24 cellular contexts compared by ENCODE assay signal in genomic region chr10:70756710-70757360, GRCh38. TPM values are rescaled to one million over a fixed set of nuclear protein-coding genes. Genes with fewer than 3 reads are reported as not detected.
DNase-seq lines count a peak whose midpoint lies in the region; ATAC-seq and TF ChIP-seq lines count a peak whose summit lies in the region.
"Had no signal": no experiment of that assay in that cellular context is flagged by ENCODE, and none has a peak within 500 bp of the region (broad histone marks: within the 10 kb centered on the region; RNA-seq: fewer than 3 reads in every experiment).

No MANE protein-coding gene starts in this region.

- no peak overlapping the region for H3K4me3 ChIP-seq in mammary epithelial cell (replicated peaks in 1 of 3; ENCODE audit: insufficient read depth in 1 of 3, low read depth in 2 of 3, low read length in 3 of 3)
- no peak overlapping the region for H3K4me3 ChIP-seq in breast epithelium
- no peak overlapping the region for H3K4me3 ChIP-seq in adipocyte (ENCODE audit: low read length)
- H3K4me3 ChIP-seq in right atrium auricular region = no peak overlapping the region
- H3K4me3 ChIP-seq: HAP-1, left ventricle myocardium inferior, stomach had no signal

- peaks cover 7% of the 10 kb centered on the region for H3K9me3 Mint-ChIP-seq in glutamatergic neuron (ENCODE audit: unreplicated experiment)
- H3K9me3 Mint-ChIP-seq in stimulated activated effector memory CD8-positive, alpha-beta T cell treated with anti-CD3 and anti-CD28 coated beads, Interleukin-12 subunit alpha, Interleukin-12 subunit beta, amount 100 ng/mL, for 72 hours = no peaks in the 10 kb centered on the region
- H3K9me3 Mint-ChIP-seq in activated CD8-positive, alpha-beta T cell treated with anti-CD3 and anti-CD28 coated beads, Interleukin-2, amount 10 ng/mL, durations not matched to agents 7 days and 5 days (ENCODE audit: insufficient read depth) = no peaks in the 10 kb centered on the region
- H3K9me3 Mint-ChIP-seq: activated CD4-positive, alpha-beta T cell treated with anti-CD3 and anti-CD28 coated beads, Interleukin-2, amount 10 ng/mL, durations not matched to agents 7 days and 5 days; CD4-positive, alpha-beta memory T cell had no signal

- peak overlapping the region; percentile 59 for H3K27ac Mint-ChIP-seq in glutamatergic neuron (ENCODE audit: unreplicated experiment)
- H3K27ac Mint-ChIP-seq in stimulated activated effector memory CD8-positive, alpha-beta T cell treated with anti-CD3 and anti-CD28 coated beads, Interleukin-12 subunit alpha, Interleukin-12 subunit beta, amount 100 ng/mL, for 72 hours = peak overlapping the region; percentile 14
- no peak overlapping the region for H3K27ac Mint-ChIP-seq in activated CD8-positive, alpha-beta T cell treated with anti-CD3 and anti-CD28 coated beads, Interleukin-2, amount 10 ng/mL, durations not matched to agents 7 days and 5 days
- H3K27ac Mint-ChIP-seq: activated CD4-positive, alpha-beta T cell treated with anti-CD3 and anti-CD28 coated beads, Interleukin-2, amount 10 ng/mL, durations not matched to agents 7 days and 5 days; CD4-positive, alpha-beta memory T cell had no signal

- H3K36me3 Mint-ChIP-seq in glutamatergic neuron (ENCODE audit: unreplicated experiment) = no peaks in the 10 kb centered on the region
- H3K36me3 Mint-ChIP-seq in stimulated activated effector memory CD8-positive, alpha-beta T cell treated with anti-CD3 and anti-CD28 coated beads, Interleukin-12 subunit alpha, Interleukin-12 subunit beta, amount 100 ng/mL, for 72 hours = no peaks in the 10 kb centered on the region
- H3K36me3 Mint-ChIP-seq in activated CD8-positive, alpha-beta T cell treated with anti-CD3 and anti-CD28 coated beads, Interleukin-2, amount 10 ng/mL, durations not matched to agents 7 days and 5 days (ENCODE audit: low read depth) = no peaks in the 10 kb centered on the region
- H3K36me3 Mint-ChIP-seq: CD4-positive, alpha-beta memory T cell had no signal

- H3K4me1 Mint-ChIP-seq in glutamatergic neuron (ENCODE audit: low read depth, unreplicated experiment) = peaks cover 23% of the 10 kb centered on the region
- peaks cover 10% of the 10 kb centered on the region for H3K4me1 Mint-ChIP-seq in stimulated activated effector memory CD8-positive, alpha-beta T cell treated with anti-CD3 and anti-CD28 coated beads, Interleukin-12 subunit alpha, Interleukin-12 subunit beta, amount 100 ng/mL, for 72 hours
- peaks cover 17% of the 10 kb centered on the region for H3K4me1 Mint-ChIP-seq in activated CD8-positive, alpha-beta T cell treated with anti-CD3 and anti-CD28 coated beads, Interleukin-2, amount 10 ng/mL, durations not matched to agents 7 days and 5 days (ENCODE audit: low read depth)

- H3K79me2 ChIP-seq in mammary epithelial cell (ENCODE audit: insufficient read depth, low read length) = no peaks in the 10 kb centered on the region

- intact Hi-C loops in mammary epithelial cell (cut with micrococcal nuclease) = no loop called here
- intact Hi-C loops in breast epithelium (cut with DNase I; ENCODE audit: low total_unique reads) = loop anchor here (10.0 kb wide), 1 partner anchor 202 kb away; no protein-coding TSS in a partner anchor

- in situ Hi-C loops in mammary epithelial cell (cut with MboI; ENCODE audit: low sequenced_read_pairs in 2 of 2) = loop anchor here in 1 of 2 donors (10.0 kb wide), 1 partner anchor 132 kb away; no protein-coding TSS in a partner anchor

- no peak overlapping the region for H3K27ac ChIP-seq in mammary epithelial cell (ENCODE audit: insufficient read depth, low read depth, low read length)
- no peak overlapping the region for H3K27ac ChIP-seq in breast epithelium
- no peak overlapping the region for H3K27ac ChIP-seq in right atrium auricular region
- H3K27ac ChIP-seq: KMS-11, left ventricle myocardium inferior, stomach had no signal

- DNase-seq in mammary epithelial cell (peak; percentile 15), breast epithelium (ENCODE audit: low spot score in 2 of 2) (no peak), adipocyte (ENCODE audit: low read depth) (peak; percentile 17), glutamatergic neuron (no peak), DMS79 treated with DMSO at 0.1 percent for 48 hours (lab: John Stamatoyannopoulos, UW) (no peak), right atrium auricular region (ENCODE audit: low spot score) (no peak)
- no peak for DNase-seq in stimulated activated effector memory CD8-positive, alpha-beta T cell treated with anti-CD3 and anti-CD28 coated beads, Interleukin-12 subunit alpha, Interleukin-12 subunit beta, amount 100 ng/mL, for 72 hours (ENCODE audit: low spot score in 2 of 2)
- DNase-seq in activated CD8-positive, alpha-beta T cell treated with anti-CD3 and anti-CD28 coated beads, Interleukin-2, amount 10 ng/mL, durations not matched to agents 7 days and 5 days = no peak
- DNase-seq: activated CD4-positive, alpha-beta T cell treated with anti-CD3 and anti-CD28 coated beads, Interleukin-2, amount 10 ng/mL, durations not matched to agents 7 days and 5 days; activated naive CD4-positive, alpha-beta T cell treated with Interleukin-2 at 50 U/mL for 16 hours; CD4-positive, alpha-beta memory T cell; cortex of kidney; left ventricle myocardium inferior; NCI-H1092 treated with DMSO at 0.1 percent for 48 hours; NCI-H345; stomach had no signal

- dilution Hi-C loops in mammary epithelial cell (cut with HindIII; ENCODE audit: low sequenced_read_pairs) = loop anchor here (5.0 to 10.0 kb wide), 2 partner anchors 85 to 132 kb away; partner anchors contain the start of gene ADAMTS14

- H3K4me2 ChIP-seq in mammary epithelial cell (ENCODE audit: insufficient read depth, low read depth, low read length) = no peak overlapping the region
- H3K4me2 ChIP-seq: KMS-11 had no signal

- H2AFZ ChIP-seq in mammary epithelial cell (ENCODE audit: low read depth, low read length) = no peak overlapping the region

- H3K9ac ChIP-seq in mammary epithelial cell (ENCODE audit: insufficient read depth, low read length) (no peak overlapping the region), adipocyte (ENCODE audit: low read length) (no peak overlapping the region)
- H3K9ac ChIP-seq: KMS-11 had no signal

- TF ChIP-seq POLR2A in breast epithelium (IDR thresholded peaks at IDR 0.05) = no peak

- POLR2A ChIA-PET in activated CD8-positive, alpha-beta T cell treated with anti-CD3 and anti-CD28 coated beads, Interleukin-2, amount 10 ng/mL, durations not matched to agents 7 days and 5 days (lab: Charles Lee) = no interaction called here

- H3K4me3 Mint-ChIP-seq in glutamatergic neuron (ENCODE audit: unreplicated experiment) = no peak overlapping the region
- H3K4me3 Mint-ChIP-seq in stimulated activated effector memory CD8-positive, alpha-beta T cell treated with anti-CD3 and anti-CD28 coated beads, Interleukin-12 subunit alpha, Interleukin-12 subunit beta, amount 100 ng/mL, for 72 hours = no peak overlapping the region
- H3K4me3 Mint-ChIP-seq in activated CD8-positive, alpha-beta T cell treated with anti-CD3 and anti-CD28 coated beads, Interleukin-2, amount 10 ng/mL, durations not matched to agents 7 days and 5 days = no peak overlapping the region
- H3K4me3 Mint-ChIP-seq: activated CD4-positive, alpha-beta T cell treated with anti-CD3 and anti-CD28 coated beads, Interleukin-2, amount 10 ng/mL, durations not matched to agents 7 days and 5 days; CD4-positive, alpha-beta memory T cell had no signal

- no TSS peak for BruUV-seq in mammary epithelial cell (replicated peaks; lab: Mats Ljungman, UMichigan)

- H3K27me3 ChIP-seq in mammary epithelial cell (ENCODE audit: insufficient read depth, low read length) (peaks cover 9% of the 10 kb centered on the region), breast epithelium (no peaks in the 10 kb centered on the region), adipocyte (replicated peaks; ENCODE audit: control insufficient read depth, insufficient read depth, low read length) (no peaks in the 10 kb centered on the region), right atrium auricular region (no peaks in the 10 kb centered on the region)

- peaks cover 3% of the 10 kb centered on the region for H3K27me3 Mint-ChIP-seq in glutamatergic neuron (ENCODE audit: unreplicated experiment)
- peaks cover 3% of the 10 kb centered on the region for H3K27me3 Mint-ChIP-seq in activated CD8-positive, alpha-beta T cell treated with anti-CD3 and anti-CD28 coated beads, Interleukin-2, amount 10 ng/mL, durations not matched to agents 7 days and 5 days (ENCODE audit: low read depth)
- H3K27me3 Mint-ChIP-seq: activated CD4-positive, alpha-beta T cell treated with anti-CD3 and anti-CD28 coated beads, Interleukin-2, amount 10 ng/mL, durations not matched to agents 7 days and 5 days; CD4-positive, alpha-beta memory T cell had no signal

- CTCF ChIA-PET in mammary epithelial cell (lab: Charles Lee; ENCODE audit: low non-redundant PET) = no interaction called here
- CTCF ChIA-PET in activated CD8-positive, alpha-beta T cell treated with anti-CD3 and anti-CD28 coated beads, Interleukin-2, amount 10 ng/mL, durations not matched to agents 7 days and 5 days (lab: Charles Lee) = interaction anchor here (1.6 to 6.1 kb wide), 3 partner anchors 138 to 206 kb away, joined by 8 to 62 read pairs (median 60); no protein-coding TSS in a partner anchor

- no peaks in the 10 kb centered on the region for H4K20me1 ChIP-seq in mammary epithelial cell (ENCODE audit: insufficient read depth, low read length)

- H3K36me3 ChIP-seq in mammary epithelial cell (ENCODE audit: insufficient read depth, low read length) (no peaks in the 10 kb centered on the region), breast epithelium (no peaks in the 10 kb centered on the region), adipocyte (ENCODE audit: control insufficient read depth, insufficient read depth, low read length, severe bottlenecking) (no peaks in the 10 kb centered on the region), right atrium auricular region (no peaks in the 10 kb centered on the region)
- H3K36me3 ChIP-seq: HAP-1, left ventricle myocardium inferior, stomach had no signal

- H3K9me3 ChIP-seq in mammary epithelial cell (replicated peaks; ENCODE audit: insufficient read depth, low read length) (no peaks in the 10 kb centered on the region), breast epithelium (no peaks in the 10 kb centered on the region), adipocyte (ENCODE audit: control insufficient read depth, low read length) (no peaks in the 10 kb centered on the region), right atrium auricular region (no peaks in the 10 kb centered on the region)
- H3K9me3 ChIP-seq: HAP-1, left ventricle myocardium inferior, stomach had no signal

- peak; percentile 62 for ATAC-seq in stimulated activated effector memory CD8-positive, alpha-beta T cell treated with anti-CD3 and anti-CD28 coated beads, Interleukin-12 subunit alpha, Interleukin-12 subunit beta, amount 100 ng/mL, for 72 hours
- ATAC-seq in activated CD8-positive, alpha-beta T cell treated with anti-CD3 and anti-CD28 coated beads, Interleukin-2, amount 10 ng/mL, durations not matched to agents 7 days and 5 days = no peak

- TF ChIP-seq CTCF in mammary epithelial cell (conservative IDR thresholded peaks at IDR 0.05 in 1 of 2, IDR thresholded peaks at IDR 0.05 in 1 of 2; ENCODE audit: extremely low read depth in 1 of 2, insufficient read depth in 1 of 2, low read depth in 1 of 2, low read length in 2 of 2) (no peak), breast epithelium (IDR thresholded peaks at IDR 0.05) (no peak), glutamatergic neuron (IDR thresholded peaks at IDR 0.05; ENCODE audit: partially characterized antibody, unreplicated experiment) (no peak), right atrium auricular region (IDR thresholded peaks at IDR 0.05) (no peak)

- WGBS in mammary epithelial cell (ENCODE audit: low coverage, missing lambda C conversion rate) = 66% methylated on average over 6 of the region's 7 CpGs

- H3K4me1 ChIP-seq in mammary epithelial cell (ENCODE audit: insufficient read depth, low read length) = no peaks in the 10 kb centered on the region
- H3K4me1 ChIP-seq in breast epithelium = no peaks in the 10 kb centered on the region
- H3K4me1 ChIP-seq in adipocyte (ENCODE audit: control insufficient read depth, insufficient read depth, low read length) = peaks cover 18% of the 10 kb centered on the region
- peaks cover 0 to 15% of the 10 kb centered on the region in 2 donors for H3K4me1 ChIP-seq in right atrium auricular region
- H3K4me1 ChIP-seq: HAP-1 had no signal

RNA-seq across cellular contexts. Expression of gene TBATA, which starts 28.3 kb away (rescaled TPM):
- total RNA-seq in mammary epithelial cell = not detected
- polyA plus RNA-seq in mammary epithelial cell = not detected
- polyA minus RNA-seq in mammary epithelial cell = not detected
- total RNA-seq in breast epithelium = not detected
- not detected for total RNA-seq in glutamatergic neuron (ENCODE audit: unreplicated experiment)
- not detected for total RNA-seq in activated CD8-positive, alpha-beta T cell treated with anti-CD3 and anti-CD28 coated beads, Interleukin-2, amount 10 ng/mL, durations not matched to agents 7 days and 5 days
- not detected for total RNA-seq in right atrium auricular region
- total RNA-seq: activated CD4-positive, alpha-beta T cell treated with anti-CD3 and anti-CD28 coated beads, Interleukin-2, amount 10 ng/mL, durations not matched to agents 7 days and 5 days; aorta; CD4-positive, alpha-beta memory T cell; Daoy; frontal cortex; left ventricle myocardium inferior; osteocyte; stomach; ureter had no signal
- polyA plus RNA-seq: AG04450; aorta; CD4-positive, alpha-beta memory T cell; stomach had no signal

RNA-seq across cellular contexts. Expression of gene SGPL1, which starts 58.9 kb away (rescaled TPM):
- total RNA-seq in mammary epithelial cell (10 to 100 TPM; 65.0 to 97.4 TPM), breast epithelium (10 to 100 TPM; 31.0 to 52.2 (median 36.4) TPM), glutamatergic neuron (ENCODE audit: unreplicated experiment) (111 TPM), right atrium auricular region (1 to 10 TPM; 8.9 to 9.7 TPM)
- polyA plus RNA-seq in mammary epithelial cell = 22.4 TPM
- polyA minus RNA-seq in mammary epithelial cell = 88.4 TPM
- total RNA-seq in activated CD8-positive, alpha-beta T cell treated with anti-CD3 and anti-CD28 coated beads, Interleukin-2, amount 10 ng/mL, durations not matched to agents 7 days and 5 days = 10 to 100 TPM; 22.2 to 28.0 TPM

Comparison
In these comparisons a context has a peak if more than half of its experiments do, and no peak if none do; other contexts are left out.
1. DNase-seq: peak in mammary epithelial cell (single experiment) and adipocyte (single experiment); none in breast epithelium (0 of 2), glutamatergic neuron (single experiment), stimulated activated effector memory CD8-positive, alpha-beta T cell treated with anti-CD3 and anti-CD28 coated beads, Interleukin-12 subunit alpha, Interleukin-12 subunit beta, amount 100 ng/mL, for 72 hours (0 of 2), DMS79 treated with DMSO at 0.1 percent for 48 hours (single experiment), activated CD8-positive, alpha-beta T cell treated with anti-CD3 and anti-CD28 coated beads, Interleukin-2, amount 10 ng/mL, durations not matched to agents 7 days and 5 days (single experiment) and right atrium auricular region (single experiment).